In genomic region chr15:32898414-32898813, GRCh38 we compare ENCODE assay signal across 17 cellular contexts.
"Had no signal": no experiment of that assay in that cellular context is flagged by ENCODE, and none has a peak within 500 bp of the region (broad histone marks: within the 10 kb centered on the region; RNA-seq: fewer than 3 reads in every experiment).

No MANE protein-coding gene starts in this region.

- H3K4me1 ChIP-seq: lower lobe of right lung, right atrium auricular region, testis had no signal

- H3K27me3 Mint-ChIP-seq: dendritic cell treated with granulocyte-macrophage colony-stimulating factor and Interleukin-4, amounts not matched to agents 40 ng/mL and 50 ng/mL, for 4 days had no signal

- H3K36me3 ChIP-seq: right atrium auricular region had no signal

- H3K27ac Mint-ChIP-seq: activated CD8-positive, alpha-beta memory T cell treated with anti-CD3 and anti-CD28 coated beads, Interleukin-2, amount 10 ng/mL, durations not matched to agents 7 days and 5 days; activated naive CD8-positive, alpha-beta T cell; dendritic cell treated with granulocyte-macrophage colony-stimulating factor and Interleukin-4, amounts not matched to agents 40 ng/mL and 50 ng/mL, for 4 days; stimulated activated naive CD8-positive, alpha-beta T cell treated with anti-CD3 and anti-CD28 coated beads, Interleukin-15, amount 100 ng/mL, for 72 hours had no signal

- H3K9me3 ChIP-seq: lower lobe of right lung, right atrium auricular region, testis had no signal

- H3K9me3 Mint-ChIP-seq: activated T-cell treated with anti-CD3 and anti-CD28 coated beads, Interleukin-2, amount 50 U/mL, for 4 hours; dendritic cell treated with granulocyte-macrophage colony-stimulating factor and Interleukin-4, amounts not matched to agents 40 ng/mL and 50 ng/mL, for 4 days; naive B cell; stimulated activated naive CD8-positive, alpha-beta T cell treated with anti-CD3 and anti-CD28 coated beads, Interleukin-15, amount 100 ng/mL, for 72 hours had no signal

- ATAC-seq: activated CD8-positive, alpha-beta memory T cell treated with anti-CD3 and anti-CD28 coated beads, Interleukin-2, amount 10 ng/mL, durations not matched to agents 7 days and 5 days; activated T-cell treated with anti-CD3 and anti-CD28 coated beads, Interleukin-2, amount 50 U/mL, for 4 hours; left cardiac atrium; lower lobe of right lung; stimulated activated naive CD8-positive, alpha-beta T cell treated with anti-CD3 and anti-CD28 coated beads, Interleukin-15, amount 100 ng/mL, for 72 hours had no signal

- H3K4me1 Mint-ChIP-seq: activated CD8-positive, alpha-beta memory T cell treated with anti-CD3 and anti-CD28 coated beads, Interleukin-2, amount 10 ng/mL, durations not matched to agents 7 days and 5 days; stimulated activated naive CD8-positive, alpha-beta T cell treated with anti-CD3 and anti-CD28 coated beads, Interleukin-15, amount 100 ng/mL, for 72 hours had no signal

- H3K4me3 ChIP-seq: lower lobe of right lung, right atrium auricular region, skin epidermis, testis had no signal

- H3K36me3 Mint-ChIP-seq: activated CD8-positive, alpha-beta memory T cell treated with anti-CD3 and anti-CD28 coated beads, Interleukin-2, amount 10 ng/mL, durations not matched to agents 7 days and 5 days; activated naive CD8-positive, alpha-beta T cell had no signal

- H3K4me3 Mint-ChIP-seq: activated CD8-positive, alpha-beta memory T cell treated with anti-CD3 and anti-CD28 coated beads, Interleukin-2, amount 10 ng/mL, durations not matched to agents 7 days and 5 days; activated naive CD8-positive, alpha-beta T cell; activated T-cell treated with anti-CD3 and anti-CD28 coated beads, Interleukin-2, amount 50 U/mL, for 4 hours; dendritic cell treated with granulocyte-macrophage colony-stimulating factor and Interleukin-4, amounts not matched to agents 40 ng/mL and 50 ng/mL, for 4 days; stimulated activated naive CD8-positive, alpha-beta T cell treated with anti-CD3 and anti-CD28 coated beads, Interleukin-15, amount 100 ng/mL, for 72 hours had no signal

- H3K27ac ChIP-seq: lower lobe of right lung, right atrium auricular region, skin epidermis, testis had no signal

- DNase-seq: activated CD4-positive, alpha-beta T cell treated with anti-CD3 and anti-CD28 coated beads, Interleukin-2, amount 50 U/mL, for 1 hour; activated CD8-positive, alpha-beta memory T cell treated with anti-CD3 and anti-CD28 coated beads, Interleukin-2, amount 10 ng/mL, durations not matched to agents 7 days and 5 days; activated effector memory CD4-positive, alpha-beta T cell treated with anti-CD3 and anti-CD28 coated beads, Interleukin-2, amount 50 U/mL, for 16 hours; activated T-cell treated with anti-CD3 and anti-CD28 coated beads, Interleukin-2, amount 50 U/mL, for 4 hours; brain microvascular endothelial cell; cerebellar nuclear complex; hippocampal formation; left cardiac atrium; lower lobe of right lung; naive B cell; stimulated activated CD4-positive, alpha-beta T cell treated with anti-CD3 and anti-CD28 coated beads, Interleukin-4, amount 100 ng/mL, for 4 hours; stimulated activated naive CD8-positive, alpha-beta T cell treated with anti-CD3 and anti-CD28 coated beads, Interleukin-15, amount 100 ng/mL, for 72 hours; testis had no signal

- H3K27me3 ChIP-seq: brain microvascular endothelial cell, right atrium auricular region, testis had no signal
